In genomic region chr15:50594311-50594710, GRCh38 we compare ENCODE assay signal across 1 cellular context.
TF ChIP-seq lines count a peak whose summit lies in the region.

No MANE protein-coding gene starts in this region.

TF ChIP-seq in K562, 482 proteins besides CTCF, POLR2A, EP300 and RAD21 (continued from another document and continues in another):
- TF ChIP-seq NKRF (IDR thresholded peaks at IDR 0.05; ENCODE audit: borderline replicate concordance) (no peak), ZNF785 (CRISPR knock-in tag; IDR thresholded peaks at IDR 0.05) (no peak), MAZ (CRISPR knock-in tag; conservative IDR thresholded peaks at IDR 0.05 in 1 of 2, IDR thresholded peaks at IDR 0.05 in 1 of 2) (no peak), SUPT5H (IDR thresholded peaks at IDR 0.05) (no peak), ARID3A (IDR thresholded peaks at IDR 0.05; ENCODE audit: borderline replicate concordance, low read depth, low read length) (peak; percentile 100), CC2D1A (IDR thresholded peaks at IDR 0.05) (peak; percentile 74; the same call in 1 of the 2 replicates), NFRKB (IDR thresholded peaks at IDR 0.05; ENCODE audit: low read depth) (no peak), MXI1 (IDR thresholded peaks at IDR 0.05; ENCODE audit: low read depth, low read length) (no peak), TAL1 (IDR thresholded peaks at IDR 0.05) (peak; percentile 96), ZNF140 (CRISPR knock-in tag; IDR thresholded peaks at IDR 0.05) (no peak), FOXJ2 (tag; IDR thresholded peaks at IDR 0.05) (no peak), ZNF589 (CRISPR knock-in tag; IDR thresholded peaks at IDR 0.05; ENCODE audit: low read depth) (no peak), ZNF124 (CRISPR knock-in tag; IDR thresholded peaks at IDR 0.05) (no peak), DDX20 (tag; IDR thresholded peaks at IDR 0.05; ENCODE audit: low read depth) (no peak), KAT7 (CRISPR knock-in tag; IDR thresholded peaks at IDR 0.05; ENCODE audit: borderline replicate concordance) (no peak), ZNF143 (CRISPR knock-in tag; IDR thresholded peaks at IDR 0.05) (no peak), CCNT2 (IDR thresholded peaks at IDR 0.05; ENCODE audit: borderline replicate concordance, extremely low read depth, insufficient read length, low read depth, low read length) (peak; percentile 76), CEBPG (CRISPR knock-in tag; IDR thresholded peaks at IDR 0.05) (no peak), CEBPG (tag; conservative IDR thresholded peaks at IDR 0.05 in 1 of 2, IDR thresholded peaks at IDR 0.05 in 1 of 2) (no peak), NCOR1 (IDR thresholded peaks at IDR 0.05) (peak; percentile 93), PHB2 (IDR thresholded peaks at IDR 0.05; ENCODE audit: low read depth) (peak; percentile 69; the same call in 1 of the 2 replicates), ATF7 (IDR thresholded peaks at IDR 0.05) (no peak), TCF3 (CRISPR knock-in tag; IDR thresholded peaks at IDR 0.05) (peak; percentile 89), OTX1 (CRISPR knock-in tag; IDR thresholded peaks at IDR 0.05) (no peak), MTA2 (IDR thresholded peaks at IDR 0.05; ENCODE audit: low read depth) (peak; percentile 91), SMARCE1 (IDR thresholded peaks at IDR 0.05) (peak; percentile 85), ZNF184 (CRISPR knock-in tag; IDR thresholded peaks at IDR 0.05) (no peak), RBM22 (IDR thresholded peaks at IDR 0.05; ENCODE audit: low read depth, low read length, poor library complexity, severe bottlenecking) (no peak), ZBTB8A (IDR thresholded peaks at IDR 0.05; ENCODE audit: partially characterized antibody) (no peak), CBX2 (IDR thresholded peaks at IDR 0.05; ENCODE audit: insufficient read depth, low read length, poor library complexity, severe bottlenecking) (no peak), L3MBTL2 (IDR thresholded peaks at IDR 0.05) (no peak), IRF2 (CRISPR knock-in tag; IDR thresholded peaks at IDR 0.05) (no peak), NCOA1 (IDR thresholded peaks at IDR 0.05; ENCODE audit: low read depth) (peak; percentile 51; the same call in 1 of the 2 replicates), ZNF511 (CRISPR knock-in tag; IDR thresholded peaks at IDR 0.05) (no peak), ZNF174 (CRISPR knock-in tag; IDR thresholded peaks at IDR 0.05) (no peak), RFX7 (CRISPR knock-in tag; IDR thresholded peaks at IDR 0.05) (no peak), BRF2 (IDR thresholded peaks at IDR 0.05; ENCODE audit: borderline replicate concordance, insufficient read depth, insufficient read length) (no peak), TRIM28 (IDR thresholded peaks at IDR 0.05) (no peak), HDGF (IDR thresholded peaks at IDR 0.05) (no peak), PML (IDR thresholded peaks at IDR 0.05; ENCODE audit: low read length) (peak; percentile 89), ZNF165 (CRISPR knock-in tag; IDR thresholded peaks at IDR 0.05; ENCODE audit: borderline replicate concordance) (no peak), ZNF780A (CRISPR knock-in tag; IDR thresholded peaks at IDR 0.05) (no peak), SOX6 (IDR thresholded peaks at IDR 0.05) (peak; percentile 76), DPF2 (IDR thresholded peaks at IDR 0.05) (peak; percentile 95), KLF16 (IDR thresholded peaks at IDR 0.05) (peak; percentile 88), FOSL1 (tag; conservative IDR thresholded peaks at IDR 0.05) (peak; percentile 53), KDM1A (IDR thresholded peaks at IDR 0.05) (peak in 1 of 2 experiments; percentile 40; a peak in 1 of 4 replicates), HLTF (IDR thresholded peaks at IDR 0.05) (no peak), SIRT6 (IDR thresholded peaks at IDR 0.05; ENCODE audit: low read depth, low read length) (no peak), HMG20B (CRISPR knock-in tag; IDR thresholded peaks at IDR 0.05) (no peak), CTBP1 (IDR thresholded peaks at IDR 0.05; ENCODE audit: borderline replicate concordance) (no peak), SMARCA4 (IDR thresholded peaks at IDR 0.05) (peak; percentile 96), ARID1B (IDR thresholded peaks at IDR 0.05) (peak; percentile 97), TRIM24 (IDR thresholded peaks at IDR 0.05) (peak in 1 of 2 experiments; percentile 79; a peak in 1 of 4 replicates), GATA2 (CRISPR knock-in tag; IDR thresholded peaks at IDR 0.05) (peak; percentile 39; the same call in 1 of the 2 replicates), STAT6 (CRISPR knock-in tag; IDR thresholded peaks at IDR 0.05) (no peak), BRF1 (IDR thresholded peaks at IDR 0.05; ENCODE audit: borderline replicate concordance, extremely low read depth, insufficient read length) (no peak)
- TF ChIP-seq, protein P1, sequence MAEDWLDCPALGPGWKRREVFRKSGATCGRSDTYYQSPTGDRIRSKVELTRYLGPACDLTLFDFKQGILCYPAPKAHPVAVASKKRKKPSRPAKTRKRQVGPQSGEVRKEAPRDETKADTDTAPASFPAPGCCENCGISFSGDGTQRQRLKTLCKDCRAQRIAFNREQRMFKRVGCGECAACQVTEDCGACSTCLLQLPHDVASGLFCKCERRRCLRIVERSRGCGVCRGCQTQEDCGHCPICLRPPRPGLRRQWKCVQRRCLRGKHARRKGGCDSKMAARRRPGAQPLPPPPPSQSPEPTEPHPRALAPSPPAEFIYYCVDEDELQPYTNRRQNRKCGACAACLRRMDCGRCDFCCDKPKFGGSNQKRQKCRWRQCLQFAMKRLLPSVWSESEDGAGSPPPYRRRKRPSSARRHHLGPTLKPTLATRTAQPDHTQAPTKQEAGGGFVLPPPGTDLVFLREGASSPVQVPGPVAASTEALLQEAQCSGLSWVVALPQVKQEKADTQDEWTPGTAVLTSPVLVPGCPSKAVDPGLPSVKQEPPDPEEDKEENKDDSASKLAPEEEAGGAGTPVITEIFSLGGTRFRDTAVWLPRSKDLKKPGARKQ (CRISPR knock-in tag; IDR thresholded peaks at IDR 0.05): no peak
- TF ChIP-seq, protein P2, sequence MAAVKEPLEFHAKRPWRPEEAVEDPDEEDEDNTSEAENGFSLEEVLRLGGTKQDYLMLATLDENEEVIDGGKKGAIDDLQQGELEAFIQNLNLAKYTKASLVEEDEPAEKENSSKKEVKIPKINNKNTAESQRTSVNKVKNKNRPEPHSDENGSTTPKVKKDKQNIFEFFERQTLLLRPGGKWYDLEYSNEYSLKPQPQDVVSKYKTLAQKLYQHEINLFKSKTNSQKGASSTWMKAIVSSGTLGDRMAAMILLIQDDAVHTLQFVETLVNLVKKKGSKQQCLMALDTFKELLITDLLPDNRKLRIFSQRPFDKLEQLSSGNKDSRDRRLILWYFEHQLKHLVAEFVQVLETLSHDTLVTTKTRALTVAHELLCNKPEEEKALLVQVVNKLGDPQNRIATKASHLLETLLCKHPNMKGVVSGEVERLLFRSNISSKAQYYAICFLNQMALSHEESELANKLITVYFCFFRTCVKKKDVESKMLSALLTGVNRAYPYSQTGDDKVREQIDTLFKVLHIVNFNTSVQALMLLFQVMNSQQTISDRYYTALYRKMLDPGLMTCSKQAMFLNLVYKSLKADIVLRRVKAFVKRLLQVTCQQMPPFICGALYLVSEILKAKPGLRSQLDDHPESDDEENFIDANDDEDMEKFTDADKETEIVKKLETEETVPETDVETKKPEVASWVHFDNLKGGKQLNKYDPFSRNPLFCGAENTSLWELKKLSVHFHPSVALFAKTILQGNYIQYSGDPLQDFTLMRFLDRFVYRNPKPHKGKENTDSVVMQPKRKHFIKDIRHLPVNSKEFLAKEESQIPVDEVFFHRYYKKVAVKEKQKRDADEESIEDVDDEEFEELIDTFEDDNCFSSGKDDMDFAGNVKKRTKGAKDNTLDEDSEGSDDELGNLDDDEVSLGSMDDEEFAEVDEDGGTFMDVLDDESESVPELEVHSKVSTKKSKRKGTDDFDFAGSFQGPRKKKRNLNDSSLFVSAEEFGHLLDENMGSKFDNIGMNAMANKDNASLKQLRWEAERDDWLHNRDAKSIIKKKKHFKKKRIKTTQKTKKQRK (IDR thresholded peaks at IDR 0.05; ENCODE audit: borderline replicate concordance, low read depth, low read length): no peak
- TF ChIP-seq, protein P3, sequence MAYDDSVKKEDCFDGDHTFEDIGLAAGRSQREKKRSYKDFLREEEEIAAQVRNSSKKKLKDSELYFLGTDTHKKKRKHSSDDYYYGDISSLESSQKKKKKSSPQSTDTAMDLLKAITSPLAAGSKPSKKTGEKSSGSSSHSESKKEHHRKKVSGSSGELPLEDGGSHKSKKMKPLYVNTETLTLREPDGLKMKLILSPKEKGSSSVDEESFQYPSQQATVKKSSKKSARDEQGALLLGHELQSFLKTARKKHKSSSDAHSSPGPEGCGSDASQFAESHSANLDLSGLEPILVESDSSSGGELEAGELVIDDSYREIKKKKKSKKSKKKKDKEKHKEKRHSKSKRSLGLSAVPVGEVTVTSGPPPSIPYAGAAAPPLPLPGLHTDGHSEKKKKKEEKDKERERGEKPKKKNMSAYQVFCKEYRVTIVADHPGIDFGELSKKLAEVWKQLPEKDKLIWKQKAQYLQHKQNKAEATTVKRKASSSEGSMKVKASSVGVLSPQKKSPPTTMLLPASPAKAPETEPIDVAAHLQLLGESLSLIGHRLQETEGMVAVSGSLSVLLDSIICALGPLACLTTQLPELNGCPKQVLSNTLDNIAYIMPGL (CRISPR knock-in tag; IDR thresholded peaks at IDR 0.05): no peak
- TF ChIP-seq, protein P4, sequence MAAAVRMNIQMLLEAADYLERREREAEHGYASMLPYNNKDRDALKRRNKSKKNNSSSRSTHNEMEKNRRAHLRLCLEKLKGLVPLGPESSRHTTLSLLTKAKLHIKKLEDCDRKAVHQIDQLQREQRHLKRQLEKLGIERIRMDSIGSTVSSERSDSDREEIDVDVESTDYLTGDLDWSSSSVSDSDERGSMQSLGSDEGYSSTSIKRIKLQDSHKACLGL (CRISPR knock-in tag; IDR thresholded peaks at IDR 0.05; ENCODE audit: borderline replicate concordance, poor library complexity, severe bottlenecking): no peak
- TF ChIP-seq, protein P5, sequence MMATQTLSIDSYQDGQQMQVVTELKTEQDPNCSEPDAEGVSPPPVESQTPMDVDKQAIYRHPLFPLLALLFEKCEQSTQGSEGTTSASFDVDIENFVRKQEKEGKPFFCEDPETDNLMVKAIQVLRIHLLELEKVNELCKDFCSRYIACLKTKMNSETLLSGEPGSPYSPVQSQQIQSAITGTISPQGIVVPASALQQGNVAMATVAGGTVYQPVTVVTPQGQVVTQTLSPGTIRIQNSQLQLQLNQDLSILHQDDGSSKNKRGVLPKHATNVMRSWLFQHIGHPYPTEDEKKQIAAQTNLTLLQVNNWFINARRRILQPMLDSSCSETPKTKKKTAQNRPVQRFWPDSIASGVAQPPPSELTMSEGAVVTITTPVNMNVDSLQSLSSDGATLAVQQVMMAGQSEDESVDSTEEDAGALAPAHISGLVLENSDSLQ (IDR thresholded peaks at IDR 0.05): no peak
